ENCODE assay signal across 33 cellular contexts in genomic region chr4:104763554-104764210, GRCh38.
"Had no signal": no experiment of that assay in that cellular context is flagged by ENCODE, and none has a peak within 500 bp of the region (broad histone marks: within the 10 kb centered on the region; RNA-seq: fewer than 3 reads in every experiment).

No MANE protein-coding gene starts in this region.

- DNase-seq: activated CD4-positive, alpha-beta T cell treated with anti-CD3 and anti-CD28 coated beads for 4 hours; activated CD4-positive, alpha-beta T cell treated with anti-CD3 and anti-CD28 coated beads, Interleukin-2, amount 50 U/mL, for 4 hours; activated effector memory CD4-positive, alpha-beta T cell treated with Interleukin-2 at 50 U/mL for 16 hours; activated naive CD4-positive, alpha-beta T cell treated with Interleukin-2 at 50 U/mL for 16 hours; activated naive CD8-positive, alpha-beta T cell treated with anti-CD3 and anti-CD28 coated beads for 36 hours; activated T-cell treated with anti-CD3 and anti-CD28 coated beads for 4 hours; adrenal gland; aorta; body of pancreas; dorsolateral prefrontal cortex; effector memory CD4-positive, alpha-beta T cell; hippocampal formation; naive B cell; nephron progenitor cell; ovary; retina; stimulated activated CD4-positive, alpha-beta T cell treated with anti-CD3 and anti-CD28 coated beads, Interleukin-1b, Interleukin-23, amount 100 ng/mL, for 48 hours; stimulated activated CD4-positive, alpha-beta T cell treated with anti-CD3 and anti-CD28 coated beads, Interleukin-4, amount 100 ng/mL, for 4 hours; stimulated activated CD8-positive, alpha-beta memory T cell treated with anti-CD3 and anti-CD28 coated beads, Interleukin-4, amount 100 ng/mL, for 48 hours; stimulated activated naive CD8-positive, alpha-beta T cell treated with anti-CD3 and anti-CD28 coated beads, Interleukin-15, amount 100 ng/mL, for 72 hours; substantia nigra; T-helper 9 cell; upper lobe of left lung had no signal

- H3K27me3 ChIP-seq: adrenal gland, body of pancreas, dorsolateral prefrontal cortex, neutrophil, ovary, upper lobe of left lung, vagina had no signal

- H3K4me1 Mint-ChIP-seq: naive B cell, nephron progenitor cell had no signal

- H3K27me3 Mint-ChIP-seq: stimulated activated memory B cell treated with anti-CD40 and anti-IgM and Interleukin-4, amounts not matched to agents 10 μg/mL and 1 μg/mL and 100 μg/mL, for 72 hours; stimulated activated naive CD8-positive, alpha-beta T cell treated with anti-CD3 and anti-CD28 coated beads, Interleukin-15, amount 100 ng/mL, for 72 hours had no signal

- H3K27ac Mint-ChIP-seq: activated naive CD8-positive, alpha-beta T cell treated with anti-CD3 and anti-CD28 coated beads for 36 hours; naive B cell; nephron progenitor cell; stimulated activated memory B cell treated with anti-CD40 and anti-IgM and Interleukin-4, amounts not matched to agents 10 μg/mL and 1 μg/mL and 100 μg/mL, for 72 hours; stimulated activated naive CD8-positive, alpha-beta T cell treated with anti-CD3 and anti-CD28 coated beads, Interleukin-15, amount 100 ng/mL, for 72 hours; T-helper 1 cell treated with Interleukin-12 subunit alpha and Interleukin-12 subunit beta and Interleukin-4 antibody, amounts not matched to agents 30 μg/mL and 1 μg/mL, for 36 hours had no signal

- H3K36me3 ChIP-seq: adrenal gland, neutrophil, ovary, prostate gland, upper lobe of left lung, vagina had no signal

- H3K9me3 ChIP-seq: adrenal gland, body of pancreas, neutrophil, ovary, prostate gland, upper lobe of left lung, vagina had no signal

- H3K4me1 ChIP-seq: adrenal gland, body of pancreas, prostate gland, upper lobe of left lung, vagina had no signal

- H3K4me3 ChIP-seq: adrenal gland, body of pancreas, coronary artery, dorsolateral prefrontal cortex, lung, ovary, prostate gland, smooth muscle cell, upper lobe of left lung, vagina had no signal

- H3K36me3 Mint-ChIP-seq: activated naive CD8-positive, alpha-beta T cell treated with anti-CD3 and anti-CD28 coated beads for 36 hours; naive B cell; stimulated activated memory B cell treated with anti-CD40 and anti-IgM and Interleukin-4, amounts not matched to agents 10 μg/mL and 1 μg/mL and 100 μg/mL, for 72 hours had no signal

- ATAC-seq: body of pancreas; left lobe of liver; stimulated activated memory B cell treated with anti-CD40 and anti-IgM and Interleukin-4, amounts not matched to agents 10 μg/mL and 1 μg/mL and 100 μg/mL, for 72 hours; stimulated activated naive CD8-positive, alpha-beta T cell treated with anti-CD3 and anti-CD28 coated beads, Interleukin-15, amount 100 ng/mL, for 72 hours had no signal

- H3K27ac ChIP-seq: adrenal gland, body of pancreas, coronary artery, dorsolateral prefrontal cortex, neutrophil, ovary, prostate gland, upper lobe of left lung, vagina, VCaP had no signal

- H3K4me3 Mint-ChIP-seq: activated naive CD8-positive, alpha-beta T cell treated with anti-CD3 and anti-CD28 coated beads for 36 hours; naive B cell; nephron progenitor cell; stimulated activated memory B cell treated with anti-CD40 and anti-IgM and Interleukin-4, amounts not matched to agents 10 μg/mL and 1 μg/mL and 100 μg/mL, for 72 hours; stimulated activated naive CD8-positive, alpha-beta T cell treated with anti-CD3 and anti-CD28 coated beads, Interleukin-15, amount 100 ng/mL, for 72 hours; T-helper 1 cell treated with Interleukin-12 subunit alpha and Interleukin-12 subunit beta and Interleukin-4 antibody, amounts not matched to agents 30 μg/mL and 1 μg/mL, for 36 hours had no signal

- H3K9me3 Mint-ChIP-seq: activated naive CD8-positive, alpha-beta T cell treated with anti-CD3 and anti-CD28 coated beads for 36 hours; nephron progenitor cell; stimulated activated memory B cell treated with anti-CD40 and anti-IgM and Interleukin-4, amounts not matched to agents 10 μg/mL and 1 μg/mL and 100 μg/mL, for 72 hours; stimulated activated naive CD8-positive, alpha-beta T cell treated with anti-CD3 and anti-CD28 coated beads, Interleukin-15, amount 100 ng/mL, for 72 hours; T-helper 1 cell treated with Interleukin-12 subunit alpha and Interleukin-12 subunit beta and Interleukin-4 antibody, amounts not matched to agents 30 μg/mL and 1 μg/mL, for 36 hours had no signal
